In the genomic region with DNA sequence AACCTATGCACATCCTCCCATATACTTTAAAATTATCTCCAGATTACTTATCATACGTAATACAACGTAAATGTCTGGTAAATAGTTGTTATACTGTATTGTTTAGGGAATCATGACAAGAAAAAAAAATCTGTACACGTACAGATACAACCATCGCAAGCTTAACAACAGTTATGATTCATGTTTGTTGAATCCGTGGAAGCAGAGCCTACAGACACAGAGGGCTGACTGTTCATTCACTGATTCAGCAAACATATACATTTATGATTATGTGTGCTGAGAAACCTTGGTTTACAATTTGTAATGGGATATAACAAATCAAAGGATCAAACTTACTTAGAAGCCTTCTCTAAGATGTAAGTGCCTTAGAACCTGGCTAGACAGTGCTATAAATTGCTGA, we compare ENCODE assay signal across 14 cellular contexts. TPM values are rescaled to one million over a fixed set of nuclear protein-coding genes. Genes with fewer than 3 reads are reported as not detected.
DNase-seq lines count a peak whose midpoint lies in the region; ATAC-seq and TF ChIP-seq lines count a peak whose summit lies in the region.
"Had no signal": no experiment of that assay in that cellular context is flagged by ENCODE, and none has a peak within 500 bp of the region (broad histone marks: within the 10 kb centered on the region; RNA-seq: fewer than 3 reads in every experiment).

No MANE protein-coding gene starts in this region.

- H3K9me3 Mint-ChIP-seq in activated T-cell treated with anti-CD3 and anti-CD28 coated beads, Interleukin-2, amount 50 U/mL, for 4 hours, result peaks cover 37% of the 10 kb centered on the region
- H3K9me3 Mint-ChIP-seq in activated B cell treated with CpG ODN at 0.5 μM for 24 hours (peaks cover 17% of the 10 kb centered on the region), glutamatergic neuron (ENCODE audit: unreplicated experiment) (peaks cover 23% of the 10 kb centered on the region)

- CTCF ChIA-PET in activated B cell treated with CpG ODN at 0.5 μM for 24 hours (lab: Charles Lee), result no interaction called here

- TF ChIP-seq CTCF in activated B cell treated with CpG ODN at 0.5 μM for 24 hours (IDR thresholded peaks at IDR 0.05) (no peak), glutamatergic neuron (IDR thresholded peaks at IDR 0.05; ENCODE audit: partially characterized antibody, unreplicated experiment) (no peak)

- DNase-seq in activated T-cell treated with anti-CD3 and anti-CD28 coated beads, Interleukin-2, amount 50 U/mL, for 4 hours, result no peak
- no peak for DNase-seq in activated T-cell treated with anti-CD3 and anti-CD28 coated beads, Interleukin-2, amount 50 U/mL, for 1 hour
- DNase-seq in activated B cell treated with CpG ODN at 0.5 μM for 24 hours (no peak), glutamatergic neuron (no peak), AG20443 (ENCODE audit: low spot score) (no peak)
- DNase-seq: esophagus squamous epithelium; midbrain; NCI-H1417; stimulated activated CD4-positive, alpha-beta T cell treated with anti-CD3 and anti-CD28 coated beads, Interleukin-4, amount 100 ng/mL, for 24 hours had no signal

- peaks cover 39% of the 10 kb centered on the region for H3K36me3 Mint-ChIP-seq in activated T-cell treated with anti-CD3 and anti-CD28 coated beads, Interleukin-2, amount 50 U/mL, for 4 hours (ENCODE audit: insufficient read depth)
- H3K36me3 Mint-ChIP-seq in activated B cell treated with CpG ODN at 0.5 μM for 24 hours (ENCODE audit: low read depth) (peaks cover 48% of the 10 kb centered on the region), glutamatergic neuron (ENCODE audit: unreplicated experiment) (peaks cover 31% of the 10 kb centered on the region)

- H3K27me3 Mint-ChIP-seq in activated T-cell treated with anti-CD3 and anti-CD28 coated beads, Interleukin-2, amount 50 U/mL, for 4 hours (ENCODE audit: low read depth), result no peaks in the 10 kb centered on the region
- H3K27me3 Mint-ChIP-seq in activated B cell treated with CpG ODN at 0.5 μM for 24 hours, result no peaks in the 10 kb centered on the region
- H3K27me3 Mint-ChIP-seq in glutamatergic neuron (ENCODE audit: unreplicated experiment), result peaks cover 8% of the 10 kb centered on the region

- peak overlapping the region; percentile 24 for H3K27ac Mint-ChIP-seq in activated B cell treated with CpG ODN at 0.5 μM for 24 hours
- H3K27ac Mint-ChIP-seq in glutamatergic neuron (ENCODE audit: unreplicated experiment), result peak overlapping the region; percentile 28

- H3K4me3 ChIP-seq in skeletal muscle tissue (ENCODE audit: low read length in 3 of 3), result peak overlapping the region in 2 of 3 donors; percentile 49 to 82

- no peak for ATAC-seq in activated T-cell treated with anti-CD3 and anti-CD28 coated beads, Interleukin-2, amount 50 U/mL, for 4 hours
- no peak for ATAC-seq in activated B cell treated with CpG ODN at 0.5 μM for 24 hours (ENCODE audit: low read depth)
- no peak for ATAC-seq in GM21786 (IDR thresholded peaks at IDR 0.05; ENCODE audit: unreplicated experiment)
- ATAC-seq in HG02852 (IDR thresholded peaks at IDR 0.05; ENCODE audit: unreplicated experiment), result no peak
- ATAC-seq: Right ventricle myocardium inferior had no signal

- peak overlapping the region; percentile 57 for H3K4me3 Mint-ChIP-seq in activated T-cell treated with anti-CD3 and anti-CD28 coated beads, Interleukin-2, amount 50 U/mL, for 4 hours
- H3K4me3 Mint-ChIP-seq in activated B cell treated with CpG ODN at 0.5 μM for 24 hours (peak overlapping the region; percentile 99), glutamatergic neuron (ENCODE audit: unreplicated experiment) (peak overlapping the region; percentile 100)

- POLR2A ChIA-PET in activated B cell treated with CpG ODN at 0.5 μM for 24 hours (lab: Charles Lee), result interaction anchor here (0.6 to 3.5 kb wide), 2 partner anchors 46 to 124 kb away, joined by 5 to 36 read pairs; partner anchors contain the start of gene ZNF529

- H3K27ac ChIP-seq in skeletal muscle tissue (ENCODE audit: low read depth, low read length), result no peak overlapping the region
- H3K27ac ChIP-seq: esophagus squamous epithelium, vagina had no signal

- peaks cover 19% of the 10 kb centered on the region for H3K4me1 Mint-ChIP-seq in activated T-cell treated with anti-CD3 and anti-CD28 coated beads, Interleukin-2, amount 50 U/mL, for 4 hours (ENCODE audit: low read depth)
- peaks cover 29% of the 10 kb centered on the region for H3K4me1 Mint-ChIP-seq in activated B cell treated with CpG ODN at 0.5 μM for 24 hours
- peaks cover 11% of the 10 kb centered on the region for H3K4me1 Mint-ChIP-seq in glutamatergic neuron (ENCODE audit: low read depth, unreplicated experiment)

- no peak overlapping the region for H3K9ac ChIP-seq in skeletal muscle tissue (ENCODE audit: low read depth in 1 of 3, low read length in 3 of 3)

- peaks cover 16 to 22% (median 19%) of the 10 kb centered on the region in 3 donors for H3K36me3 ChIP-seq in skeletal muscle tissue (ENCODE audit: control insufficient read depth in 3 of 3, insufficient read depth in 3 of 3, low read length in 3 of 3)

- H3K27me3 ChIP-seq in skeletal muscle tissue (ENCODE audit: control insufficient read depth in 3 of 3, insufficient read depth in 3 of 3, low read length in 3 of 3), result no peaks in the 10 kb centered on the region
- H3K27me3 ChIP-seq: esophagus squamous epithelium, vagina had no signal

- H3K4me1 ChIP-seq in skeletal muscle tissue (ENCODE audit: control insufficient read depth in 3 of 3, insufficient read depth in 3 of 3, low read length in 3 of 3), result peaks cover 7 to 19% (median 11%) of the 10 kb centered on the region in 3 donors

- intact Hi-C loops in activated B cell treated with CpG ODN at 0.5 μM for 24 hours (cut with micrococcal nuclease), result loop anchor here (5.0 kb wide), 1 partner anchor 691 kb away; the partner anchor contains the start of gene ZNF383

- H3K9me3 ChIP-seq in skeletal muscle tissue (ENCODE audit: control insufficient read depth in 3 of 3, low read length in 3 of 3), result peaks cover 2 to 9% (median 3%) of the 10 kb centered on the region in 3 donors

RNA-seq across cellular contexts. Expression of gene ZNF260, which starts 1.5 kb away (rescaled TPM):
- total RNA-seq in activated T-cell treated with anti-CD3 and anti-CD28 coated beads, Interleukin-2, amount 50 U/mL, for 4 hours, result 1 to 10 TPM; 2.6 to 7.1 (median 5.1) TPM
- total RNA-seq in activated B cell treated with CpG ODN at 0.5 μM for 24 hours (9.8 and 13.6 TPM in 2 replicates), glutamatergic neuron (ENCODE audit: unreplicated experiment) (22.4 TPM), skeletal muscle tissue (7.3 TPM)

RNA-seq across cellular contexts. Expression of gene ZNF566, which starts 37.2 kb away (rescaled TPM):
- 1 to 10 TPM; 5.8 to 9.0 (median 7.4) TPM for total RNA-seq in activated T-cell treated with anti-CD3 and anti-CD28 coated beads, Interleukin-2, amount 50 U/mL, for 4 hours
- total RNA-seq in activated B cell treated with CpG ODN at 0.5 μM for 24 hours, result 14.1 and 16.6 TPM in 2 replicates
- total RNA-seq in glutamatergic neuron (ENCODE audit: unreplicated experiment), result 15.7 TPM
- total RNA-seq in skeletal muscle tissue, result 14.1 TPM

RNA-seq across cellular contexts. Expression of gene ZNF529, which starts 46.5 kb away (rescaled TPM):
- total RNA-seq in activated T-cell treated with anti-CD3 and anti-CD28 coated beads, Interleukin-2, amount 50 U/mL, for 4 hours, result 1 to 10 TPM; 8.9 to 9.9 (median 9.9) TPM
- total RNA-seq in activated B cell treated with CpG ODN at 0.5 μM for 24 hours (21.9 and 23.6 TPM in 2 replicates), glutamatergic neuron (ENCODE audit: unreplicated experiment) (25.8 TPM), skeletal muscle tissue (16.2 TPM)
